Comparison of ENCODE assay signal across 9 cellular contexts in genomic region chr7:24971333-24972165, GRCh38. TPM values are rescaled to one million over a fixed set of nuclear protein-coding genes. Genes with fewer than 3 reads are reported as not detected.
DNase-seq lines count a peak whose midpoint lies in the region; ATAC-seq and TF ChIP-seq lines count a peak whose summit lies in the region.
"Had no signal": no experiment of that assay in that cellular context is flagged by ENCODE, and none has a peak within 500 bp of the region (broad histone marks: within the 10 kb centered on the region; RNA-seq: fewer than 3 reads in every experiment).

No MANE protein-coding gene starts in this region.

- DNase-seq in Right ventricle myocardium inferior (ENCODE audit: missing footprints) (no peak), left ventricle myocardium inferior (no peak), SJSA1 (ENCODE audit: low read depth in 1 of 2, low spot score in 2 of 2) (peak; percentile 39 to 63), fibroblast of mammary gland (ENCODE audit: low read depth) (peak; percentile 96), upper lobe of right lung (no peak), NCI-H345 (lab: John Stamatoyannopoulos, UW) (no peak), G401 (ENCODE audit: low spot score) (no peak), NCI-H1930 (lab: John Stamatoyannopoulos, UW) (no peak)
- DNase-seq: heart right ventricle had no signal

- H3K9me3 ChIP-seq in left ventricle myocardium inferior (replicated peaks) = no peaks in the 10 kb centered on the region
- H3K9me3 ChIP-seq in SJSA1 (replicated peaks) = no peaks in the 10 kb centered on the region
- H3K9me3 ChIP-seq in upper lobe of right lung = no peaks in the 10 kb centered on the region
- H3K9me3 ChIP-seq: heart right ventricle had no signal

- H3K4me3 ChIP-seq in left ventricle myocardium inferior (no peak overlapping the region), SJSA1 (no peak overlapping the region), fibroblast of mammary gland (ENCODE audit: control insufficient read depth, low read depth, low read length) (no peak overlapping the region), upper lobe of right lung (no peak overlapping the region)
- H3K4me3 ChIP-seq: heart right ventricle had no signal

- in situ Hi-C loops in G401 (cut with HindIII; ENCODE audit: low sequenced_read_pairs) = no loop called here

- H3K4me1 ChIP-seq in left ventricle myocardium inferior (peaks cover 14% of the 10 kb centered on the region), SJSA1 (replicated peaks) (peaks cover 23% of the 10 kb centered on the region), upper lobe of right lung (peaks cover under 1% of the 10 kb centered on the region)

- ATAC-seq in Right ventricle myocardium inferior (peak; percentile 31), upper lobe of right lung (peak; percentile 63)

- intact Hi-C loops in Right ventricle myocardium inferior (cut with DNase I) (no loop called here), left ventricle myocardium inferior (cut with micrococcal nuclease) (no loop called here), upper lobe of right lung (cut with DNase I) (no loop called here)

- no peaks in the 10 kb centered on the region for H3K36me3 ChIP-seq in left ventricle myocardium inferior
- H3K36me3 ChIP-seq in SJSA1 = no peaks in the 10 kb centered on the region
- no peaks in the 10 kb centered on the region for H3K36me3 ChIP-seq in upper lobe of right lung
- H3K36me3 ChIP-seq: heart right ventricle had no signal

- H3K27me3 ChIP-seq in left ventricle myocardium inferior (ENCODE audit: low read depth) = no peaks in the 10 kb centered on the region
- no peaks in the 10 kb centered on the region for H3K27me3 ChIP-seq in SJSA1 (replicated peaks)
- no peaks in the 10 kb centered on the region for H3K27me3 ChIP-seq in upper lobe of right lung
- H3K27me3 ChIP-seq: heart right ventricle had no signal

- H3K27ac ChIP-seq in left ventricle myocardium inferior (replicated peaks) (no peak overlapping the region), SJSA1 (no peak overlapping the region), upper lobe of right lung (no peak overlapping the region)
- H3K27ac ChIP-seq: heart right ventricle had no signal

- TF ChIP-seq CTCF in left ventricle myocardium inferior (IDR thresholded peaks at IDR 0.05; ENCODE audit: borderline replicate concordance) = no peak
- no peak for TF ChIP-seq CTCF in fibroblast of mammary gland (conservative IDR thresholded peaks at IDR 0.05; ENCODE audit: control insufficient read depth, insufficient read depth, low read depth, low read length)
- no peak for TF ChIP-seq CTCF in upper lobe of right lung (IDR thresholded peaks at IDR 0.05)

RNA-seq across cellular contexts. Expression of gene OSBPL3, which starts 8.4 kb away (rescaled TPM):
- total RNA-seq in Right ventricle myocardium inferior (8.5 TPM), left ventricle myocardium inferior (4.3 TPM), upper lobe of right lung (23.7 TPM)
- 11.3 and 13.6 TPM in 2 replicates for total RNA-seq in SJSA1 (2014; rRNA removed; shearing (Covaris generic))
- total RNA-seq in G401 (2014; rRNA removed; shearing (Covaris generic)) = 3.6 and 7.1 TPM in 2 replicates

Comparison
In these comparisons a context has a peak if more than half of its experiments do, and no peak if none do; other contexts are left out.
1. DNase-seq: peak in SJSA1 (2 of 2) and fibroblast of mammary gland (single experiment); none in Right ventricle myocardium inferior (single experiment), left ventricle myocardium inferior (single experiment), upper lobe of right lung (single experiment), NCI-H345 (single experiment), G401 (single experiment) and NCI-H1930 (0 of 2).